8 cellular contexts compared by ENCODE assay signal in the genomic region with DNA sequence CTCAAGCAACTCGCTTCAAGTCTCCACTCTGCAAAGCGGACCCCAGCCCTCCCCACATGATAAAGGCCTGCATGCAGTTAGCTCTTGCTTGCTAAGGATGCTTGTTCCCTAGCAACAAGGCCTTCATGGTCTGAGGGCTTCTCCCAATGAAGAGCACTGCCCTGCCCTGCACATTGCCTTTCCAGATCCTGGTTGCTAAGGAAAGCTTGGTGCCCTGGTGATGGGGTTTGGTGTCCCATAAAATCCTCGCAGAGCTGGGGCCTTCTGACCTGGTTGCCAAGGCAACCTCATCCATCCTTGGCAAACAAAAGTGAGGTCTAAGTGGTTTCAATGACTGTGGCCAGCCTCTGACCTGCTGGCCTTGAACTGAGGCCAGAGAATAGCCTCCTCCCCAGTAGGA. TPM values are rescaled to one million over a fixed set of nuclear protein-coding genes. Genes with fewer than 3 reads are reported as not detected.
DNase-seq lines count a peak whose midpoint lies in the region; ATAC-seq and TF ChIP-seq lines count a peak whose summit lies in the region.

No MANE protein-coding gene starts in this region.

- H3K27me3 Mint-ChIP-seq in WTC11 (ENCODE audit: low read depth): peaks cover 5% of the 10 kb centered on the region

- H3K27ac Mint-ChIP-seq in WTC11: no peak overlapping the region

- DNase-seq in NCI-H2227 (lab: John Stamatoyannopoulos, UW; ENCODE audit: unreplicated experiment) (peak; percentile 36), NCI-H2227 treated with DMSO at 0.1 percent for 48 hours (lab: John Stamatoyannopoulos, UW) (no peak), WTC11 (ENCODE audit: low spot score) (no peak), right lobe of liver (peak in 1 of 3 donors; percentile 50), suprapubic skin (ENCODE audit: low spot score in 2 of 2) (peak in 1 of 2 donors; percentile 56), kidney tubule cell (ENCODE audit: low spot score) (no peak), Kasumi-1 (lab: John Stamatoyannopoulos, UW) (no peak)

- 25% methylated on average over 1 of the region's 3 CpGs for WGBS in right lobe of liver (ENCODE audit: insufficient coverage, low coverage, low lambda C conversion rate, missing lambda C conversion rate)
- WGBS in suprapubic skin: 47% methylated on average over 3 of the region's 3 CpGs

- H3K4me1 Mint-ChIP-seq in WTC11: peaks cover 34% of the 10 kb centered on the region

- no peaks in the 10 kb centered on the region for H3K27me3 ChIP-seq in right lobe of liver
- H3K27me3 ChIP-seq in suprapubic skin: no peaks in the 10 kb centered on the region

- no peaks in the 10 kb centered on the region for H3K9me3 ChIP-seq in right lobe of liver
- H3K9me3 ChIP-seq in suprapubic skin: no peaks in the 10 kb centered on the region

- POLR2A ChIA-PET in WTC11 (lab: Charles Lee): interaction anchor here (0.7 to 3.4 kb wide), 7 partner anchors 8 to 363 kb away, joined by 3 to 23 read pairs (median 7); a partner anchor contains a TSS

- CTCF ChIA-PET in WTC11 (lab: Charles Lee): interaction anchor here (0.6 to 3.0 kb wide), 13 partner anchors 9 to 362 kb away, joined by 3 to 20 read pairs (median 6); a partner anchor contains a TSS

- peaks cover 0 to 48% (median 22%) of the 10 kb centered on the region in 4 donors for H3K4me1 ChIP-seq in right lobe of liver
- H3K4me1 ChIP-seq in suprapubic skin: peaks cover 62% of the 10 kb centered on the region

- intact Hi-C loops in right lobe of liver (cut with DNase I): no loop called here

- no peak for ATAC-seq in WTC11
- no peak for ATAC-seq in right lobe of liver
- no peak for ATAC-seq in GM18867 (IDR thresholded peaks at IDR 0.05; ENCODE audit: unreplicated experiment)

- TF ChIP-seq EP300 in suprapubic skin (IDR thresholded peaks at IDR 0.05): no peak

- no peaks in the 10 kb centered on the region for H3K36me3 Mint-ChIP-seq in WTC11

- H3K36me3 ChIP-seq in right lobe of liver (no peaks in the 10 kb centered on the region), suprapubic skin (peaks cover 11% of the 10 kb centered on the region)

- peak overlapping the region; percentile 71 for H3K4me3 Mint-ChIP-seq in WTC11

- TF ChIP-seq CTCF in WTC11 (IDR thresholded peaks at IDR 0.05): no peak
- no peak for TF ChIP-seq CTCF in right lobe of liver (IDR thresholded peaks at IDR 0.05)
- no peak for TF ChIP-seq CTCF in suprapubic skin (IDR thresholded peaks at IDR 0.05)

- TF ChIP-seq POLR2A in right lobe of liver (IDR thresholded peaks at IDR 0.05): no peak
- no peak for TF ChIP-seq POLR2A in suprapubic skin (IDR thresholded peaks at IDR 0.05)

- H3K9me3 Mint-ChIP-seq in WTC11: no peaks in the 10 kb centered on the region

- H3K27ac ChIP-seq in right lobe of liver (peak overlapping the region in 2 of 3 donors; percentile 50 to 51), suprapubic skin (peak overlapping the region; percentile 46)

- H3K4me3 ChIP-seq in right lobe of liver (no peak overlapping the region), suprapubic skin (no peak overlapping the region)

TF ChIP-seq in WTC11, 78 proteins besides CTCF, POLR2A, EP300 and RAD21:
- no peak for TF ChIP-seq GABPB1 (CRISPR knock-in tag; IDR thresholded peaks at IDR 0.05)
- TF ChIP-seq, protein P1, sequence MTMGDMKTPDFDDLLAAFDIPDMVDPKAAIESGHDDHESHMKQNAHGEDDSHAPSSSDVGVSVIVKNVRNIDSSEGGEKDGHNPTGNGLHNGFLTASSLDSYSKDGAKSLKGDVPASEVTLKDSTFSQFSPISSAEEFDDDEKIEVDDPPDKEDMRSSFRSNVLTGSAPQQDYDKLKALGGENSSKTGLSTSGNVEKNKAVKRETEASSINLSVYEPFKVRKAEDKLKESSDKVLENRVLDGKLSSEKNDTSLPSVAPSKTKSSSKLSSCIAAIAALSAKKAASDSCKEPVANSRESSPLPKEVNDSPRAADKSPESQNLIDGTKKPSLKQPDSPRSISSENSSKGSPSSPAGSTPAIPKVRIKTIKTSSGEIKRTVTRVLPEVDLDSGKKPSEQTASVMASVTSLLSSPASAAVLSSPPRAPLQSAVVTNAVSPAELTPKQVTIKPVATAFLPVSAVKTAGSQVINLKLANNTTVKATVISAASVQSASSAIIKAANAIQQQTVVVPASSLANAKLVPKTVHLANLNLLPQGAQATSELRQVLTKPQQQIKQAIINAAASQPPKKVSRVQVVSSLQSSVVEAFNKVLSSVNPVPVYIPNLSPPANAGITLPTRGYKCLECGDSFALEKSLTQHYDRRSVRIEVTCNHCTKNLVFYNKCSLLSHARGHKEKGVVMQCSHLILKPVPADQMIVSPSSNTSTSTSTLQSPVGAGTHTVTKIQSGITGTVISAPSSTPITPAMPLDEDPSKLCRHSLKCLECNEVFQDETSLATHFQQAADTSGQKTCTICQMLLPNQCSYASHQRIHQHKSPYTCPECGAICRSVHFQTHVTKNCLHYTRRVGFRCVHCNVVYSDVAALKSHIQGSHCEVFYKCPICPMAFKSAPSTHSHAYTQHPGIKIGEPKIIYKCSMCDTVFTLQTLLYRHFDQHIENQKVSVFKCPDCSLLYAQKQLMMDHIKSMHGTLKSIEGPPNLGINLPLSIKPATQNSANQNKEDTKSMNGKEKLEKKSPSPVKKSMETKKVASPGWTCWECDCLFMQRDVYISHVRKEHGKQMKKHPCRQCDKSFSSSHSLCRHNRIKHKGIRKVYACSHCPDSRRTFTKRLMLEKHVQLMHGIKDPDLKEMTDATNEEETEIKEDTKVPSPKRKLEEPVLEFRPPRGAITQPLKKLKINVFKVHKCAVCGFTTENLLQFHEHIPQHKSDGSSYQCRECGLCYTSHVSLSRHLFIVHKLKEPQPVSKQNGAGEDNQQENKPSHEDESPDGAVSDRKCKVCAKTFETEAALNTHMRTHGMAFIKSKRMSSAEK (CRISPR knock-in tag; IDR thresholded peaks at IDR 0.05; ENCODE audit: borderline replicate concordance): no peak
- TF ChIP-seq, protein P2, sequence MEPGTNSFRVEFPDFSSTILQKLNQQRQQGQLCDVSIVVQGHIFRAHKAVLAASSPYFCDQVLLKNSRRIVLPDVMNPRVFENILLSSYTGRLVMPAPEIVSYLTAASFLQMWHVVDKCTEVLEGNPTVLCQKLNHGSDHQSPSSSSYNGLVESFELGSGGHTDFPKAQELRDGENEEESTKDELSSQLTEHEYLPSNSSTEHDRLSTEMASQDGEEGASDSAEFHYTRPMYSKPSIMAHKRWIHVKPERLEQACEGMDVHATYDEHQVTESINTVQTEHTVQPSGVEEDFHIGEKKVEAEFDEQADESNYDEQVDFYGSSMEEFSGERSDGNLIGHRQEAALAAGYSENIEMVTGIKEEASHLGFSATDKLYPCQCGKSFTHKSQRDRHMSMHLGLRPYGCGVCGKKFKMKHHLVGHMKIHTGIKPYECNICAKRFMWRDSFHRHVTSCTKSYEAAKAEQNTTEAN (CRISPR knock-in tag; IDR thresholded peaks at IDR 0.05): no peak

RNA-seq across cellular contexts. Expression of a gene that starts 5.9 kb away (rescaled TPM):
- total RNA-seq in WTC11 (2021) (10.5 to 12.0 TPM (median 11.4 TPM) in 3 replicates), right lobe of liver (10 to 100 TPM in 2 of 6 experiments, 1 to 10 TPM in 4; 1.8 to 11.6 (median 3.3) TPM), suprapubic skin (10 to 100 TPM; 11.2 to 22.3 (median 17.8) TPM)

RNA-seq across cellular contexts. Expression of a gene that starts 11.9 kb away (rescaled TPM):
- total RNA-seq in WTC11 (2021) (46.7 to 64.6 TPM (median 48.4 TPM) in 3 replicates), right lobe of liver (10 to 100 TPM; 11.4 to 30.1 (median 17.2) TPM), suprapubic skin (1 to 10 TPM; 3.9 to 9.9 (median 5.6) TPM)

RNA-seq across cellular contexts. Expression of a gene that starts 12.3 kb away (rescaled TPM):
- total RNA-seq in WTC11 (2021) (1,712 to 1,987 TPM (median 1,909 TPM) in 3 replicates), right lobe of liver (100 to 1,000 TPM; 355 to 867 (median 385) TPM), suprapubic skin (1,000 to 10,000 TPM; 2,067 to 3,423 (median 3,271) TPM)

RNA-seq across cellular contexts. Expression of a gene that starts 14.7 kb away (rescaled TPM):
- 41.4 to 53.7 TPM (median 47.5 TPM) in 3 replicates for total RNA-seq in WTC11 (2021)
- 1 to 10 TPM in 2 of 6 experiments, under 1 TPM in 4; 0.25 to 2.0 (median 0.54) TPM for total RNA-seq in right lobe of liver
- total RNA-seq in suprapubic skin: 10 to 100 TPM in 2 of 4 donors, 1 to 10 TPM in 2; 8.8 to 11.0 (median 9.7) TPM

RNA-seq across cellular contexts. Expression of a gene that starts 16.4 kb away (rescaled TPM):
- 6.6 to 8.8 TPM (median 6.8 TPM) in 3 replicates for total RNA-seq in WTC11 (2021)
- total RNA-seq in right lobe of liver: under 1 TPM in 2 of 6 experiments, not detected in 4; 0.22 to 0.37 TPM
- 1 to 10 TPM in 2 of 4 donors, under 1 TPM in 2; 0.87 to 5.1 (median 1.1) TPM for total RNA-seq in suprapubic skin
